Comparison of ENCODE assay signal across 8 cellular contexts in the genomic region with DNA sequence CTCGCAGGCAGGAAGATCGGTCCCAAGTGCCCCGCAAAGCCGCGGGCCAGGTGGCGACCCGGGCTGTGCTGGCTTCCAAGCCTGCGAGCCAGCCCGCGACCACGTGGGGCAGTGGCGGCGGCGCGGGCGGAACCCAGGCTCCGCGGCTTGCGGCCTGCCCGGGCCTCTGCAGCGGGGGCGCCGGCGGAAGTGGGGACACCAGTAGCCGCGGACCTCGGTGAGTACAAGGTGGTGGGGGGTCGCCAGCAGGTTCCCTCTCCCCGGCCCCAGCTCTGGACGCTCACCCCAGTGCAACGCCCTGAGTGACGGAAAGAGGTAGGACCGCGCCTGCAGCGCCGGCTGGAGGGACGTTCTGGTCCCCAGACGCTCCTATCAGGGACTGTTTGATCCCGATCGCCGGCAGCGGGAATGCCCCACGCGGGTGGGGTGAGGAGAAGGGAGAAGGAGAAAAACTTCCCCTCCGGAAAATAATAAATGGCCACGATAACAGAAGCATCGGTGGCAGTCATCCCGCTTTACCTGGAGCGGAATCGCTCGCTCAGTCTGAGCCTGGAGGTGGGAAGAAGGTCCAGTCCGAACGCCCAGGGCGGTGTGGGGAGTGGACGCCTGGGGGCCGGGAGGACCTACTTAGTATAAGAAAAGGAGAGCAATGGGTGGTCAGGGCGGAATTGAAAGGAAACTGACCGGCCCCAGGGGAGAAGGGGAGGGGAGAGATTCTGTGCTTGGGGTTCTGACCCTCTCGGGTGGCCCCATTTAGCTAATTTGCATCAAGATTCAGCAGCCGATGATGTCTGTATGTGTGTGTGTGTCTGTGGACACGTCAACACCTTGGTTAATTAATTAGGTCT. TPM values are rescaled to one million over a fixed set of nuclear protein-coding genes. Genes with fewer than 3 reads are reported as not detected.
DNase-seq lines count a peak whose midpoint lies in the region; ATAC-seq and TF ChIP-seq lines count a peak whose summit lies in the region.

A gene with protein sequence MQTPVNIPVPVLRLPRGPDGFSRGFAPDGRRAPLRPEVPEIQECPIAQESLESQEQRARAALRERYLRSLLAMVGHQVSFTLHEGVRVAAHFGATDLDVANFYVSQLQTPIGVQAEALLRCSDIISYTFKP (plus strand): TSS at position 198 of the 848 bp plus-strand sequence. CDS start 10,855 bp downstream, outside the sequence.

- H3K27ac ChIP-seq in right cardiac atrium (ENCODE audit: low read length) (peak within 1 kb of the TSS; percentile 73), rectal smooth muscle tissue (ENCODE audit: low read depth, low read length) (peak within 1 kb of the TSS; percentile 46), uterus (peak within 1 kb of the TSS; percentile 57 to 75)

- peak within 1 kb of the TSS; percentile 72 for H3K4me3 ChIP-seq in AG09309 (ENCODE audit: control insufficient read depth, low read depth, low read length)
- peak within 1 kb of the TSS; percentile 92 for H3K4me3 ChIP-seq in right cardiac atrium (ENCODE audit: low read length)
- peak within 1 kb of the TSS; percentile 96 for H3K4me3 ChIP-seq in rectal smooth muscle tissue (ENCODE audit: low read length)
- peak within 1 kb of the TSS; percentile 78 to 96 for H3K4me3 ChIP-seq in uterus

- TF ChIP-seq CTCF in AG09309 (IDR thresholded peaks at IDR 0.05; ENCODE audit: control insufficient read depth, insufficient read depth, low read depth, low read length, missing control alignments) (no peak), uterus (IDR thresholded peaks at IDR 0.05) (peak in 2 of 4 experiments; percentile 16 to 18)

- H3K9me3 ChIP-seq in right cardiac atrium (ENCODE audit: control insufficient read depth, low read length) (no peaks in the 10 kb centered on the region), uterus (no peaks in the 10 kb centered on the region)

- intact Hi-C loops in T-helper 2 cell treated with Interferon-gamma antibody and Interleukin-4, amounts not matched to agents 100 ng/mL and 5 ng/mL, for 36 hours (cut with micrococcal nuclease), result loop anchor here (5.0 kb wide), 1 partner anchor 98 kb away; a partner anchor contains a TSS
- intact Hi-C loops in right cardiac atrium (cut with DNase I) (no loop called here), uterus (cut with DNase I; ENCODE audit: low total_unique reads) (loop anchor here (2.0 kb wide), 1 partner anchor 40 kb away; a partner anchor contains a TSS)

- WGBS in right cardiac atrium, result under 1% methylated on average over 61 of the region's 61 CpGs

- TF ChIP-seq POLR2A in uterus (IDR thresholded peaks at IDR 0.05), result peak in 1 of 2 donors; percentile 42

- H3K27me3 ChIP-seq in right cardiac atrium (ENCODE audit: control insufficient read depth, insufficient read depth), result no peaks in the 10 kb centered on the region
- no peaks in the 10 kb centered on the region for H3K27me3 ChIP-seq in rectal smooth muscle tissue (ENCODE audit: control insufficient read depth, insufficient read depth, low read length)
- no peaks in the 10 kb centered on the region for H3K27me3 ChIP-seq in uterus

- DNase-seq in AG09309 (ENCODE audit: low read depth) (no peak), NCI-H1105 treated with DMSO at 0.1 percent for 48 hours (lab: John Stamatoyannopoulos, UW) (peak; percentile 63), amniotic stem cell (lab: John Stamatoyannopoulos, UW) (peak; percentile 41), right cardiac atrium (peak; percentile 66 to 89 (median 89)), uterus (peak; percentile 59 to 67)

- H3K36me3 ChIP-seq in rectal smooth muscle tissue (ENCODE audit: control insufficient read depth, insufficient read depth, low read length) (peaks cover 6% of the 10 kb centered on the region), uterus (no peaks in the 10 kb centered on the region)

- ATAC-seq in GM19324 (IDR thresholded peaks at IDR 0.05; ENCODE audit: low FRiP score, unreplicated experiment), result peak; percentile 36
- ATAC-seq in right cardiac atrium, result peak; percentile 88 to 89

- peaks cover 3% of the 10 kb centered on the region for H3K4me1 ChIP-seq in right cardiac atrium (ENCODE audit: control insufficient read depth, insufficient read depth, low read length)
- H3K4me1 ChIP-seq in rectal smooth muscle tissue (ENCODE audit: control insufficient read depth, insufficient read depth, low read length), result peaks cover 11% of the 10 kb centered on the region
- H3K4me1 ChIP-seq in uterus, result peaks cover 0 to 4% of the 10 kb centered on the region in 2 donors

- H3K9ac ChIP-seq in rectal smooth muscle tissue (ENCODE audit: low read length), result peak within 1 kb of the TSS; percentile 77

RNA-seq across cellular contexts. Expression of the gene that starts here (rescaled TPM):
- 29.8 and 33.7 TPM in 2 replicates for total RNA-seq in T-helper 2 cell treated with Interferon-gamma antibody and Interleukin-4, amounts not matched to agents 100 ng/mL and 5 ng/mL, for 36 hours
- total RNA-seq in right cardiac atrium, result 10 to 100 TPM; 10.9 to 15.0 (median 12.8) TPM
- 27.9 TPM for polyA plus RNA-seq in right cardiac atrium
- 10 to 100 TPM in 3 of 4 donors, 1 to 10 TPM in 1; 3.5 to 18.4 (median 13.7) TPM for total RNA-seq in uterus

Comparison
In these comparisons a context has a peak if more than half of its experiments do, and no peak if none do; other contexts are left out.
1. intact Hi-C loops: an anchor here in T-helper 2 cell treated with Interferon-gamma antibody and Interleukin-4, amounts not matched to agents 100 ng/mL and 5 ng/mL, for 36 hours (5.0 kb wide) and uterus (2.0 kb wide); none called in right cardiac atrium.